ENCODE assay signal across 9 cellular contexts in genomic region chr4:14178421-14178820, GRCh38.
DNase-seq lines count a peak whose midpoint lies in the region; ATAC-seq and TF ChIP-seq lines count a peak whose summit lies in the region.
"Had no signal": no experiment of that assay in that cellular context is flagged by ENCODE, and none has a peak within 500 bp of the region (broad histone marks: within the 10 kb centered on the region; RNA-seq: fewer than 3 reads in every experiment).

No MANE protein-coding gene starts in this region.

- H3K4me3 ChIP-seq in left ventricle myocardium inferior (no peak overlapping the region), adrenal gland (no peak overlapping the region)
- H3K4me3 ChIP-seq: skin epidermis had no signal

- DNase-seq in MV-4-11 (lab: John Stamatoyannopoulos, UW) (peak; percentile 59), foreskin keratinocyte (peak in 1 of 2 donors; percentile 46), T1000 (lab: John Stamatoyannopoulos, UW) (no peak), left ventricle myocardium inferior (no peak), adrenal gland (no peak), left cardiac atrium (no peak)

- intact Hi-C loops in left ventricle myocardium inferior (cut with micrococcal nuclease), result no loop called here
- intact Hi-C loops in adrenal gland (cut with DNase I), result no loop called here
- intact Hi-C loops in left cardiac atrium (cut with DNase I), result no loop called here

- H3K9me3 ChIP-seq in left ventricle myocardium inferior (replicated peaks), result no peaks in the 10 kb centered on the region
- H3K9me3 ChIP-seq in adrenal gland (replicated peaks in 1 of 3), result no peaks in the 10 kb centered on the region

- peaks cover 11% of the 10 kb centered on the region for H3K4me1 ChIP-seq in foreskin keratinocyte
- H3K4me1 ChIP-seq in left ventricle myocardium inferior, result peaks cover 21% of the 10 kb centered on the region
- peaks cover 3 to 5% of the 10 kb centered on the region in 2 donors for H3K4me1 ChIP-seq in adrenal gland (replicated peaks in 1 of 2)

- H3K27ac ChIP-seq in foreskin keratinocyte, result no peak overlapping the region
- H3K27ac ChIP-seq in left ventricle myocardium inferior (replicated peaks), result no peak overlapping the region
- H3K27ac ChIP-seq in adrenal gland, result no peak overlapping the region

- H3K36me3 ChIP-seq in left ventricle myocardium inferior (no peaks in the 10 kb centered on the region), adrenal gland (replicated peaks in 1 of 2) (no peaks in the 10 kb centered on the region)

- no peaks in the 10 kb centered on the region for H3K27me3 ChIP-seq in foreskin keratinocyte
- no peaks in the 10 kb centered on the region for H3K27me3 ChIP-seq in left ventricle myocardium inferior (ENCODE audit: low read depth)
- H3K27me3 ChIP-seq in adrenal gland, result no peaks in the 10 kb centered on the region

- peak; percentile 67 for ATAC-seq in GM18868 (IDR thresholded peaks at IDR 0.05; ENCODE audit: unreplicated experiment)
- peak; percentile 63 for ATAC-seq in HG02623 (IDR thresholded peaks at IDR 0.05; ENCODE audit: unreplicated experiment)
- ATAC-seq in foreskin keratinocyte, result peak; percentile 62
- no peak for ATAC-seq in left cardiac atrium

- WGBS in adrenal gland, 4 donors, result 0 to 8% (median 3%) methylated on average over 1 of the region's 1 CpG

- TF ChIP-seq CTCF in foreskin keratinocyte (conservative IDR thresholded peaks at IDR 0.05) (no peak), left ventricle myocardium inferior (IDR thresholded peaks at IDR 0.05; ENCODE audit: borderline replicate concordance) (no peak), adrenal gland (IDR thresholded peaks at IDR 0.05) (no peak)

- no peak for TF ChIP-seq POLR2A in adrenal gland (IDR thresholded peaks at IDR 0.05)

Comparison
In these comparisons a context has a peak if more than half of its experiments do, and no peak if none do; other contexts are left out.
1. ATAC-seq: peak in GM18868 (single experiment), HG02623 (single experiment) and foreskin keratinocyte (single experiment); none in left cardiac atrium (0 of 2).